In genomic region chr17:82248815-82249638, GRCh38 we compare ENCODE assay signal across 1 cellular context.
TF ChIP-seq lines count a peak whose summit lies in the region.

No MANE protein-coding gene starts in this region.

TF ChIP-seq in HepG2, 621 proteins besides CTCF, POLR2A, EP300 and RAD21:
- TF ChIP-seq SRF (IDR thresholded peaks at IDR 0.05; ENCODE audit: low read depth, low read length) = no peak
- TF ChIP-seq PCBP1 (IDR thresholded peaks at IDR 0.05; ENCODE audit: borderline replicate concordance, low read depth, low read length) = 0 out of 2 replicates have a peak, but pooled peaks have one; percentile 20
- peak; percentile 18 for TF ChIP-seq RBM22 (optimal IDR thresholded peaks at IDR 0.05; ENCODE audit: low read length)
- no peak for TF ChIP-seq ZMAT5 (CRISPR knock-in tag; IDR thresholded peaks at IDR 0.05; ENCODE audit: borderline replicate concordance, low read depth)
- no peak for TF ChIP-seq ZNF788 (CRISPR knock-in tag; IDR thresholded peaks at IDR 0.05; ENCODE audit: borderline replicate concordance)
- TF ChIP-seq ZNF674 (CRISPR knock-in tag; IDR thresholded peaks at IDR 0.05; ENCODE audit: low read depth) = no peak
- peak; percentile 88 for TF ChIP-seq POLR2AphosphoS2 (IDR thresholded peaks at IDR 0.05; ENCODE audit: low read depth, low read length)
- no peak for TF ChIP-seq BRF2 (CRISPR knock-in tag; IDR thresholded peaks at IDR 0.05)
- no peak for TF ChIP-seq SYNCRIP (IDR thresholded peaks at IDR 0.05; ENCODE audit: insufficient read depth, low read depth, low read length)
- no peak for TF ChIP-seq SNAPC2 (CRISPR knock-in tag; IDR thresholded peaks at IDR 0.05)
- TF ChIP-seq ZNF607 (CRISPR knock-in tag; IDR thresholded peaks at IDR 0.05; ENCODE audit: borderline replicate concordance) = no peak
- no peak for TF ChIP-seq ISX (CRISPR knock-in tag; conservative IDR thresholded peaks at IDR 0.05)
- TF ChIP-seq AGO2 (optimal IDR thresholded peaks at IDR 0.05; ENCODE audit: low read depth, low read length) = peak; percentile 67
- TF ChIP-seq SMAD1 (CRISPR knock-in tag; IDR thresholded peaks at IDR 0.05; ENCODE audit: borderline replicate concordance, low read depth) = no peak
- no peak for TF ChIP-seq YY1 (IDR thresholded peaks at IDR 0.05; ENCODE audit: insufficient read depth, insufficient replicate concordance, low read depth, low read length)
- TF ChIP-seq ZNF615 (CRISPR knock-in tag; IDR thresholded peaks at IDR 0.05; ENCODE audit: borderline replicate concordance) = no peak
- TF ChIP-seq HOMEZ (CRISPR knock-in tag; IDR thresholded peaks at IDR 0.05; ENCODE audit: low read depth) = no peak
- 0 out of 2 replicates have a peak, but pooled peaks have one; percentile 17 for TF ChIP-seq SP2 (CRISPR knock-in tag; IDR thresholded peaks at IDR 0.05)
- no peak for TF ChIP-seq MED13 (CRISPR knock-in tag; IDR thresholded peaks at IDR 0.05)
